ENCODE assay signal across 13 cellular contexts in genomic region chr6:155187994-155188706, GRCh38.
A peak's percentile ranks its signal among the peaks of the same experiment; 100 is the strongest.
DNase-seq lines count a peak whose midpoint lies in the region; TF ChIP-seq lines count a peak whose summit lies in the region.
"Had no signal": no experiment of that assay in that cellular context is flagged by ENCODE, and none has a peak within 500 bp of the region (broad histone marks: within the 10 kb centered on the region; RNA-seq: fewer than 3 reads in every experiment).

No MANE protein-coding gene starts in this region.

- TF ChIP-seq CTCF in HFFc6 (IDR thresholded peaks at IDR 0.05) (no peak), chondrocyte (IDR thresholded peaks at IDR 0.05) (no peak), nephron (IDR thresholded peaks at IDR 0.05; ENCODE audit: unreplicated experiment in 3 of 3) (no peak)

- H3K4me3 Mint-ChIP-seq in HFFc6 (peak overlapping the region; percentile 81), chondrocyte (ENCODE audit: unreplicated experiment) (no peak overlapping the region), nephron (no peak overlapping the region)

- H3K36me3 ChIP-seq in ACC112 (ENCODE audit: insufficient read depth, low read length) = no peaks in the 10 kb centered on the region; the same call in 1 of the 2 replicates
- H3K36me3 ChIP-seq: spleen had no signal

- peak overlapping the region; percentile 62; the same call in 1 of the 2 replicates for H3K4me3 ChIP-seq in ACC112 (ENCODE audit: low read depth, low read length)
- H3K4me3 ChIP-seq: spleen had no signal

- H3K9me3 Mint-ChIP-seq in HFFc6 (no peaks in the 10 kb centered on the region), chondrocyte (ENCODE audit: low read depth) (no peaks in the 10 kb centered on the region), nephron (no peaks in the 10 kb centered on the region)
- H3K9me3 Mint-ChIP-seq: stimulated activated effector memory CD8-positive, alpha-beta T cell treated with anti-CD3 and anti-CD28 coated beads, Interleukin-12 subunit alpha, Interleukin-12 subunit beta, amount 100 ng/mL, for 72 hours had no signal

- H2AFZ ChIP-seq in ACC112 (ENCODE audit: low read length, unreplicated experiment) = no peak overlapping the region

- peak overlapping the region; percentile 82 for H3K27ac ChIP-seq in ACC112 (ENCODE audit: low read depth, low read length)
- H3K27ac ChIP-seq: spleen had no signal

- H3K27me3 Mint-ChIP-seq in HFFc6 (ENCODE audit: insufficient read depth) = peaks cover 2% of the 10 kb centered on the region
- no peaks in the 10 kb centered on the region for H3K27me3 Mint-ChIP-seq in chondrocyte (ENCODE audit: low read depth)
- H3K27me3 Mint-ChIP-seq in nephron (ENCODE audit: low read depth) = no peaks in the 10 kb centered on the region

- peaks cover 40% of the 10 kb centered on the region for H3K4me1 ChIP-seq in ACC112 (ENCODE audit: control insufficient read depth, insufficient read depth, low read length, unreplicated experiment)

- peaks cover 51% of the 10 kb centered on the region for H3K4me1 Mint-ChIP-seq in HFFc6 (ENCODE audit: low read depth)
- H3K4me1 Mint-ChIP-seq in chondrocyte (ENCODE audit: low read depth) = peaks cover 56% of the 10 kb centered on the region
- H3K4me1 Mint-ChIP-seq in nephron = peaks cover 43% of the 10 kb centered on the region

- H3K27me3 ChIP-seq in ACC112 (ENCODE audit: insufficient read depth, low read length) = no peaks in the 10 kb centered on the region
- H3K27me3 ChIP-seq: spleen had no signal

- peak; percentile 74 for DNase-seq in HFFc6
- DNase-seq in chondrocyte (ENCODE audit: low spot score) = no peak
- DNase-seq in NCI-H82 treated with DMSO at 0.1 percent for 48 hours (lab: John Stamatoyannopoulos, UW; ENCODE audit: unreplicated experiment) = no peak
- DNase-seq in NCI-H128 (lab: John Stamatoyannopoulos, UW; ENCODE audit: unreplicated experiment) = no peak
- DNase-seq in dedifferentiated amniotic fluid mesenchymal stem cell (ENCODE audit: extremely low spot score) = no peak
- DNase-seq in HK-2 (ENCODE audit: unreplicated experiment) = no peak
- DNase-seq: activated CD8-positive, alpha-beta memory T cell treated with anti-CD3 and anti-CD28 coated beads for 24 hours; glutamatergic neuron; Karpas-422; spleen had no signal

- H3K36me3 Mint-ChIP-seq in HFFc6 (ENCODE audit: low read depth) (peaks cover 14% of the 10 kb centered on the region), chondrocyte (ENCODE audit: low read depth) (no peaks in the 10 kb centered on the region), nephron (ENCODE audit: low read depth) (peaks cover 4% of the 10 kb centered on the region)

- H3K27ac Mint-ChIP-seq in HFFc6 (peak overlapping the region; percentile 92), chondrocyte (ENCODE audit: unreplicated experiment) (peak overlapping the region; percentile 83), nephron (peak overlapping the region; percentile 31 to 82 (median 55))

- no peaks in the 10 kb centered on the region for H3K79me2 ChIP-seq in ACC112 (ENCODE audit: control insufficient read depth, insufficient read depth, low read length, unreplicated experiment)
